In the genomic region with DNA sequence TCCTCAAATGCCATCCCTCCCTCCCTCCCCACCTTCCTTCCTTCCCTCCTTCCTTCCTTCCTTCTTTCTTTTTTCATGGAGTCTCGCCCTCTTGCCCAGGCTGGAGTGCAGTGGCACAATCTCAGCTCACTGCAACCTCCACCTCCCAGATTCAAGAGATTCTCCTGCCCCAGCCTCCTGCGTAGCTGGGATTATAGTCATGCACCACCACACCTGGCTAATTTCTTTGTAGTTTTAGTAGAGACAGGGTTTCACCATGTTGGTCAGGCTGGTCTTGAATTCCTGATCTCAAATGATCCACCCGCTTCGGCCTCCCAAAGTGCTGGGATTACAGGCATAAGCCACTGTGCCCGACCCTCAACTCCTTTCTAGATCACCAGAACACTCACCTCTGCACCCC, we compare ENCODE assay signal across 1 cellular context.
A peak's percentile ranks its signal among the peaks of the same experiment; 100 is the strongest.
TF ChIP-seq lines count a peak whose summit lies in the region.

No MANE protein-coding gene starts in this region.

TF ChIP-seq in GM12878, 131 proteins besides CTCF, POLR2A, EP300 and RAD21:
- 0 out of 4 replicates have a peak, but pooled peaks of 1 of the 2 experiments have one; percentile 3 for TF ChIP-seq IKZF2 (IDR thresholded peaks at IDR 0.05)
